Comparison of ENCODE assay signal across 2 cellular contexts in the genomic region with DNA sequence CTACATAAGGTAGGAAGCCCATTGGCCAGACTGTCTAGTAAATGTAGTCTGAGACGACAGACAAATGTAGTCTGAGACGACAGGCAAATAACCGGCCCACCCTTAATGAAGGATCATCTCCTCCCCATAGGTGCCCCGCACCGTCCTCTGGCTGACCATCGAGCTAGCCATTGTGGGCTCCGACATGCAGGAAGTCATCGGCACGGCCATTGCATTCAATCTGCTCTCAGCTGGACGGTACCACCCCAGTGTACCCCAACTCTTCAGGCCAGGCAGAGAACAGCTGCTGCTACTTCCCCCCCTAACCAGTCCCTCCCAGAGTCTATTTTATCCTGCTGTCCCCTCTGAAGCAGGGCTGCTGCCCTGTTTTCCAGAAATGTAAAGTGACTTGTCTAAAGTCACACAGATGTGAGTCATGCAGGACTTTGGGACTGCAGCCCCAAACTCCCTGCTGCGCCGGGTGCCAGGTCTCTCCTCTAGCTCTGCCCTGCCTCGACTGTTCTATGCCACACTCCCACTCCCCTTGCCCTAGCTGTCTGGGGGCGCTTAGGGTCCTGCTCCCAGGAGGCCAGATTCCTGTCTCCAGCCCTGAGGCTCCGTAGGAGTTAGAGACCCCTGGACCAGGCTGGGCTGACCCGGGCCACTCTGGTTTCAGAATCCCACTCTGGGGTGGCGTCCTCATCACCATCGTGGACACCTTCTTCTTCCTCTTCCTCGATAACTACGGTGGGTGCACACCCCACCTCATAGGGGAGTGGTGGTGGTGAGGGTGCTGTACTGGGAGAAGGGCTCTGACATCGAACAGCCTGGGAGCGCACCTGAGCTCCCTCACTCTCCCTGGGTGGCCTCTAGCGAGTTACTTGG.
TF ChIP-seq lines count a peak whose summit lies in the region.

No MANE protein-coding gene starts in this region.

TF ChIP-seq in GM23338, 12 proteins besides CTCF, POLR2A, EP300 and RAD21 (continues in another document):
- TF ChIP-seq NANOG (IDR thresholded peaks at IDR 0.05; ENCODE audit: borderline replicate concordance) (no peak), EZH2 (IDR thresholded peaks at IDR 0.05; ENCODE audit: low read depth, unreplicated experiment) (no peak), STAT1 (IDR thresholded peaks at IDR 0.05; ENCODE audit: unreplicated experiment) (no peak), ZNF114 (CRISPR knock-in tag; IDR thresholded peaks at IDR 0.05) (no peak), POLR2AphosphoS5 (IDR thresholded peaks at IDR 0.05; ENCODE audit: low read depth) (no peak; the same call in 1 of the 2 replicates), ZNF331 (CRISPR knock-in tag; IDR thresholded peaks at IDR 0.05; ENCODE audit: low read depth) (no peak), JUNB (IDR thresholded peaks at IDR 0.05; ENCODE audit: unreplicated experiment) (no peak), CREB1 (CRISPR knock-in tag; IDR thresholded peaks at IDR 0.05; ENCODE audit: low read depth) (no peak), EZH2phosphoT487 (IDR thresholded peaks at IDR 0.05; ENCODE audit: unreplicated experiment) (no peak)
- TF ChIP-seq, protein P1, sequence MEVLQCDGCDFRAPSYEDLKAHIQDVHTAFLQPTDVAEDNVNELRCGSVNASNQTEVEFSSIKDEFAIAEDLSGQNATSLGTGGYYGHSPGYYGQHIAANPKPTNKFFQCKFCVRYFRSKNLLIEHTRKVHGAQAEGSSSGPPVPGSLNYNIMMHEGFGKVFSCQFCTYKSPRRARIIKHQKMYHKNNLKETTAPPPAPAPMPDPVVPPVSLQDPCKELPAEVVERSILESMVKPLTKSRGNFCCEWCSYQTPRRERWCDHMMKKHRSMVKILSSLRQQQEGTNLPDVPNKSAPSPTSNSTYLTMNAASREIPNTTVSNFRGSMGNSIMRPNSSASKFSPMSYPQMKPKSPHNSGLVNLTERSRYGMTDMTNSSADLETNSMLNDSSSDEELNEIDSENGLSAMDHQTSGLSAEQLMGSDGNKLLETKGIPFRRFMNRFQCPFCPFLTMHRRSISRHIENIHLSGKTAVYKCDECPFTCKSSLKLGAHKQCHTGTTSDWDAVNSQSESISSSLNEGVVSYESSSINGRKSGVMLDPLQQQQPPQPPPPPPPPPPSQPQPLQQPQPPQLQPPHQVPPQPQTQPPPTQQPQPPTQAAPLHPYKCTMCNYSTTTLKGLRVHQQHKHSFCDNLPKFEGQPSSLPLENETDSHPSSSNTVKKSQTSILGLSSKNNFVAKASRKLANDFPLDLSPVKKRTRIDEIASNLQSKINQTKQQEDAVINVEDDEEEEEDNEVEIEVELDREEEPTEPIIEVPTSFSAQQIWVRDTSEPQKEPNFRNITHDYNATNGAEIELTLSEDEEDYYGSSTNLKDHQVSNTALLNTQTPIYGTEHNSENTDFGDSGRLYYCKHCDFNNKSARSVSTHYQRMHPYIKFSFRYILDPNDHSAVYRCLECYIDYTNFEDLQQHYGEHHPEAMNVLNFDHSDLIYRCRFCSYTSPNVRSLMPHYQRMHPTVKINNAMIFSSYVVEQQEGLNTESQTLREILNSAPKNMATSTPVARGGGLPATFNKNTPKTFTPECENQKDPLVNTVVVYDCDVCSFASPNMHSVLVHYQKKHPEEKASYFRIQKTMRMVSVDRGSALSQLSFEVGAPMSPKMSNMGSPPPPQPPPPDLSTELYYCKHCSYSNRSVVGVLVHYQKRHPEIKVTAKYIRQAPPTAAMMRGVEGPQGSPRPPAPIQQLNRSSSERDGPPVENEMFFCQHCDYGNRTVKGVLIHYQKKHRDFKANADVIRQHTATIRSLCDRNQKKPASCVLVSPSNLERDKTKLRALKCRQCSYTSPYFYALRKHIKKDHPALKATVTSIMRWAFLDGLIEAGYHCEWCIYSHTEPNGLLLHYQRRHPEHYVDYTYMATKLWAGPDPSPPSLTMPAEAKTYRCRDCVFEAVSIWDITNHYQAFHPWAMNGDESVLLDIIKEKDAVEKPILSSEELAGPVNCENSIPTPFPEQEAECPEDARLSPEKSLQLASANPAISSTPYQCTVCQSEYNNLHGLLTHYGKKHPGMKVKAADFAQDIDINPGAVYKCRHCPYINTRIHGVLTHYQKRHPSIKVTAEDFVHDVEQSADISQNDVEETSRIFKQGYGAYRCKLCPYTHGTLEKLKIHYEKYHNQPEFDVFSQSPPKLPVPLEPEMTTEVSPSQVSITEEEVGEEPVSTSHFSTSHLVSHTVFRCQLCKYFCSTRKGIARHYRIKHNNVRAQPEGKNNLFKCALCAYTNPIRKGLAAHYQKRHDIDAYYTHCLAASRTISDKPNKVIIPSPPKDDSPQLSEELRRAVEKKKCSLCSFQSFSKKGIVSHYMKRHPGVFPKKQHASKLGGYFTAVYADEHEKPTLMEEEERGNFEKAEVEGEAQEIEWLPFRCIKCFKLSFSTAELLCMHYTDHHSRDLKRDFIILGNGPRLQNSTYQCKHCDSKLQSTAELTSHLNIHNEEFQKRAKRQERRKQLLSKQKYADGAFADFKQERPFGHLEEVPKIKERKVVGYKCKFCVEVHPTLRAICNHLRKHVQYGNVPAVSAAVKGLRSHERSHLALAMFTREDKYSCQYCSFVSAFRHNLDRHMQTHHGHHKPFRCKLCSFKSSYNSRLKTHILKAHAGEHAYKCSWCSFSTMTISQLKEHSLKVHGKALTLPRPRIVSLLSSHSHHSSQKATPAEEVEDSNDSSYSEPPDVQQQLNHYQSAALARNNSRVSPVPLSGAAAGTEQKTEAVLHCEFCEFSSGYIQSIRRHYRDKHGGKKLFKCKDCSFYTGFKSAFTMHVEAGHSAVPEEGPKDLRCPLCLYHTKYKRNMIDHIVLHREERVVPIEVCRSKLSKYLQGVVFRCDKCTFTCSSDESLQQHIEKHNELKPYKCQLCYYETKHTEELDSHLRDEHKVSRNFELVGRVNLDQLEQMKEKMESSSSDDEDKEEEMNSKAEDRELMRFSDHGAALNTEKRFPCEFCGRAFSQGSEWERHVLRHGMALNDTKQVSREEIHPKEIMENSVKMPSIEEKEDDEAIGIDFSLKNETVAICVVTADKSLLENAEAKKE (CRISPR knock-in tag; IDR thresholded peaks at IDR 0.05) = no peak
- TF ChIP-seq, protein P2, sequence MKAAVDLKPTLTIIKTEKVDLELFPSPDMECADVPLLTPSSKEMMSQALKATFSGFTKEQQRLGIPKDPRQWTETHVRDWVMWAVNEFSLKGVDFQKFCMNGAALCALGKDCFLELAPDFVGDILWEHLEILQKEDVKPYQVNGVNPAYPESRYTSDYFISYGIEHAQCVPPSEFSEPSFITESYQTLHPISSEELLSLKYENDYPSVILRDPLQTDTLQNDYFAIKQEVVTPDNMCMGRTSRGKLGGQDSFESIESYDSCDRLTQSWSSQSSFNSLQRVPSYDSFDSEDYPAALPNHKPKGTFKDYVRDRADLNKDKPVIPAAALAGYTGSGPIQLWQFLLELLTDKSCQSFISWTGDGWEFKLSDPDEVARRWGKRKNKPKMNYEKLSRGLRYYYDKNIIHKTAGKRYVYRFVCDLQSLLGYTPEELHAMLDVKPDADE (IDR thresholded peaks at IDR 0.05) = no peak

TF ChIP-seq in HepG2, 621 proteins besides CTCF, POLR2A, EP300 and RAD21 (continues in another document):
- TF ChIP-seq STAG1 (CRISPR knock-in tag; IDR thresholded peaks at IDR 0.05) = no peak
- TF ChIP-seq, protein P3, sequence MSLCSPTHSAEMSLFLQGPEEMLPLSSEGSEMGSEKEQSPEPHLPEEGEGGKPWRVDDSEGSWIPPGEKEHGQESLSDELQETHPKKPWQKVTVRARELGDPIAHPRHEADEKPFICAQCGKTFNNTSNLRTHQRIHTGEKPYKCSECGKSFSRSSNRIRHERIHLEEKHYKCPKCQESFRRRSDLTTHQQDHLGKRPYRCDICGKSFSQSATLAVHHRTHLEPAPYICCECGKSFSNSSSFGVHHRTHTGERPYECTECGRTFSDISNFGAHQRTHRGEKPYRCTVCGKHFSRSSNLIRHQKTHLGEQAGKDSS (CRISPR knock-in tag; IDR thresholded peaks at IDR 0.05; ENCODE audit: borderline replicate concordance, low read depth) = no peak
- TF ChIP-seq, protein P4, sequence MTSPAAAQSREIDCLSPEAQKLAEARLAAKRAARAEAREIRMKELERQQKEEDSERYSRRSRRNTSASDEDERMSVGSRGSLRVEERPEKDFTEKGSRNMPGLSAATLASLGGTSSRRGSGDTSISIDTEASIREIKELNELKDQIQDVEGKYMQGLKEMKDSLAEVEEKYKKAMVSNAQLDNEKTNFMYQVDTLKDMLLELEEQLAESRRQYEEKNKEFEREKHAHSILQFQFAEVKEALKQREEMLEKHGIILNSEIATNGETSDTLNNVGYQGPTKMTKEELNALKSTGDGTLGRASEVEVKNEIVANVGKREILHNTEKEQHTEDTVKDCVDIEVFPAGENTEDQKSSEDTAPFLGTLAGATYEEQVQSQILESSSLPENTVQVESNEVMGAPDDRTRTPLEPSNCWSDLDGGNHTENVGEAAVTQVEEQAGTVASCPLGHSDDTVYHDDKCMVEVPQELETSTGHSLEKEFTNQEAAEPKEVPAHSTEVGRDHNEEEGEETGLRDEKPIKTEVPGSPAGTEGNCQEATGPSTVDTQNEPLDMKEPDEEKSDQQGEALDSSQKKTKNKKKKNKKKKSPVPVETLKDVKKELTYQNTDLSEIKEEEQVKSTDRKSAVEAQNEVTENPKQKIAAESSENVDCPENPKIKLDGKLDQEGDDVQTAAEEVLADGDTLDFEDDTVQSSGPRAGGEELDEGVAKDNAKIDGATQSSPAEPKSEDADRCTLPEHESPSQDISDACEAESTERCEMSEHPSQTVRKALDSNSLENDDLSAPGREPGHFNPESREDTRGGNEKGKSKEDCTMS (CRISPR knock-in tag; conservative IDR thresholded peaks at IDR 0.05) = no peak
- TF ChIP-seq ZNF83 (CRISPR knock-in tag; IDR thresholded peaks at IDR 0.05; ENCODE audit: borderline replicate concordance) = peak; percentile 92; the same call in 1 of the 2 replicates
- TF ChIP-seq CC2D1A (CRISPR knock-in tag; IDR thresholded peaks at IDR 0.05) = no peak
- no peak for TF ChIP-seq RXRB (CRISPR knock-in tag; IDR thresholded peaks at IDR 0.05; ENCODE audit: borderline replicate concordance)
- peak; percentile 10 for TF ChIP-seq TEAD3 (CRISPR knock-in tag; optimal IDR thresholded peaks at IDR 0.05; ENCODE audit: borderline replicate concordance)
- TF ChIP-seq, protein P5, sequence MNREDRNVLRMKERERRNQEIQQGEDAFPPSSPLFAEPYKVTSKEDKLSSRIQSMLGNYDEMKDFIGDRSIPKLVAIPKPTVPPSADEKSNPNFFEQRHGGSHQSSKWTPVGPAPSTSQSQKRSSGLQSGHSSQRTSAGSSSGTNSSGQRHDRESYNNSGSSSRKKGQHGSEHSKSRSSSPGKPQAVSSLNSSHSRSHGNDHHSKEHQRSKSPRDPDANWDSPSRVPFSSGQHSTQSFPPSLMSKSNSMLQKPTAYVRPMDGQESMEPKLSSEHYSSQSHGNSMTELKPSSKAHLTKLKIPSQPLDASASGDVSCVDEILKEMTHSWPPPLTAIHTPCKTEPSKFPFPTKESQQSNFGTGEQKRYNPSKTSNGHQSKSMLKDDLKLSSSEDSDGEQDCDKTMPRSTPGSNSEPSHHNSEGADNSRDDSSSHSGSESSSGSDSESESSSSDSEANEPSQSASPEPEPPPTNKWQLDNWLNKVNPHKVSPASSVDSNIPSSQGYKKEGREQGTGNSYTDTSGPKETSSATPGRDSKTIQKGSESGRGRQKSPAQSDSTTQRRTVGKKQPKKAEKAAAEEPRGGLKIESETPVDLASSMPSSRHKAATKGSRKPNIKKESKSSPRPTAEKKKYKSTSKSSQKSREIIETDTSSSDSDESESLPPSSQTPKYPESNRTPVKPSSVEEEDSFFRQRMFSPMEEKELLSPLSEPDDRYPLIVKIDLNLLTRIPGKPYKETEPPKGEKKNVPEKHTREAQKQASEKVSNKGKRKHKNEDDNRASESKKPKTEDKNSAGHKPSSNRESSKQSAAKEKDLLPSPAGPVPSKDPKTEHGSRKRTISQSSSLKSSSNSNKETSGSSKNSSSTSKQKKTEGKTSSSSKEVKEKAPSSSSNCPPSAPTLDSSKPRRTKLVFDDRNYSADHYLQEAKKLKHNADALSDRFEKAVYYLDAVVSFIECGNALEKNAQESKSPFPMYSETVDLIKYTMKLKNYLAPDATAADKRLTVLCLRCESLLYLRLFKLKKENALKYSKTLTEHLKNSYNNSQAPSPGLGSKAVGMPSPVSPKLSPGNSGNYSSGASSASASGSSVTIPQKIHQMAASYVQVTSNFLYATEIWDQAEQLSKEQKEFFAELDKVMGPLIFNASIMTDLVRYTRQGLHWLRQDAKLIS (CRISPR knock-in tag; IDR thresholded peaks at IDR 0.05) = no peak
- TF ChIP-seq, protein P6, sequence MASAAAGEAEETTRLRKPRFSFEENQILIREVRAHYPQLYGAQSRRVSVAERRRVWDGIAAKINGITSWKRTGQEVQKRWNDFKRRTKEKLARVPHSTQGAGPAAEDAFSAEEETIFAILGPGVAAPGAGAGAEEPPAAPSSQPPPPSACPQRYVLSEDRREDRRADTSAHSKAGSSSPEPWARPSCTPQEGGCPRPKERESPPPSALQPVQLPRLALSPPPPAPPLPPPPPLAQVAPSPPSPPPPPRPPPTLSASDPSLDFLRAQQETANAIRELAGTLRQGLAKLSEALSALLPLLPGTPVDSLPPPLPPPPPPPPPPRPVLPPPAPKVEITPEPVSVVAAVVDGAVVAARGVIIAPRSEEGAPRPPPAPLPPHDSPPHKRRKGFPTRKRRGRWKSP (CRISPR knock-in tag; IDR thresholded peaks at IDR 0.05) = 0 out of 2 replicates have a peak, but pooled peaks have one; percentile 34
- no peak for TF ChIP-seq BORCS8-MEF2B (CRISPR knock-in tag; IDR thresholded peaks at IDR 0.05)
- peak; percentile 88; the same call in 1 of the 2 replicates for TF ChIP-seq CENPT (CRISPR knock-in tag; IDR thresholded peaks at IDR 0.05; ENCODE audit: low read depth)
- TF ChIP-seq KDM1A (CRISPR knock-in tag; IDR thresholded peaks at IDR 0.05) = 0 out of 2 replicates have a peak, but pooled peaks have one; percentile 20
- TF ChIP-seq TCF12 (IDR thresholded peaks at IDR 0.05) = no peak
- no peak for TF ChIP-seq TCF12 (CRISPR knock-in tag; IDR thresholded peaks at IDR 0.05)
- no peak for TF ChIP-seq TBX2 (CRISPR knock-in tag; IDR thresholded peaks at IDR 0.05; ENCODE audit: borderline replicate concordance)
- no peak; the same call in 1 of the 2 replicates for TF ChIP-seq KDM2A (CRISPR knock-in tag; IDR thresholded peaks at IDR 0.05; ENCODE audit: borderline replicate concordance, low read depth)
- TF ChIP-seq U2AF2 (IDR thresholded peaks at IDR 0.05; ENCODE audit: low read depth, low read length) = no peak
- TF ChIP-seq ZNF563 (CRISPR knock-in tag; IDR thresholded peaks at IDR 0.05) = no peak
- no peak for TF ChIP-seq ZNF713 (CRISPR knock-in tag; IDR thresholded peaks at IDR 0.05)
- TF ChIP-seq ZBTB7B (CRISPR knock-in tag; IDR thresholded peaks at IDR 0.05) = 0 out of 2 replicates have a peak, but pooled peaks have one; percentile 35
- no peak for TF ChIP-seq NFYC (CRISPR knock-in tag; IDR thresholded peaks at IDR 0.05)
- TF ChIP-seq HES4 (CRISPR knock-in tag; IDR thresholded peaks at IDR 0.05; ENCODE audit: borderline replicate concordance) = 0 out of 2 replicates have a peak, but pooled peaks have one; percentile 54
- 0 out of 2 replicates have a peak, but pooled peaks have one; percentile 34 for TF ChIP-seq ZNF260 (CRISPR knock-in tag; IDR thresholded peaks at IDR 0.05; ENCODE audit: borderline replicate concordance, low read depth)
- 0 out of 2 replicates have a peak, but pooled peaks have one; percentile 58 for TF ChIP-seq ZNF253 (CRISPR knock-in tag; IDR thresholded peaks at IDR 0.05; ENCODE audit: borderline replicate concordance)
- TF ChIP-seq CHD4 (IDR thresholded peaks at IDR 0.05; ENCODE audit: borderline replicate concordance, low read length) = no peak
